36 cellular contexts compared by ENCODE assay signal in the genomic region with DNA sequence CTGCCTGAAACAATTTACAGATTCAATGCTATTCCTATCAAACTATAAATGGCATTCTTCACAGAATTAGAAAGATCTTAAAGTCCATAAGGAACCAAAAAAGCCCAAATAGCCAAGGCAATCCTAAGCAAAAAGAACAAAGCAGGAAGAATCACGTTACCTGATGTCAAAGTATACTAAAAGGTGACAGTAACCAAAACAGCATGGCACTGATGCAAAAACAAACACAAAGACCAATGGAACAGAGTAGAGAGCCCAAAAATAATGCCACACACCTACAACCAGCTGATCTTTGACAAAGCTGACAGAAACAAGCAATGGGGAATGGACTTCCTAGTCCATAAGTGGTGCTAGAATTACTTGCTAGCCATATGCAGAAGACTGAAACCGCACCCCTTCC.
"Had no signal": no experiment of that assay in that cellular context is flagged by ENCODE, and none has a peak within 500 bp of the region (broad histone marks: within the 10 kb centered on the region; RNA-seq: fewer than 3 reads in every experiment).

No MANE protein-coding gene starts in this region.

- ATAC-seq: activated CD8-positive, alpha-beta T cell treated with anti-CD3 and anti-CD28 coated beads for 36 hours; activated naive CD4-positive, alpha-beta T cell treated with anti-CD3 and anti-CD28 coated beads, Interleukin-2, amount 50 U/mL, for 72 hours; activated T-cell treated with anti-CD3 and anti-CD28 coated beads, Interleukin-2, amount 50 U/mL, for 4 hours; activated T-cell treated with anti-CD3 and anti-CD28 coated beads, Interleukin-2, amount 50 U/mL, for 72 hours; activated T-helper 17 cell treated with anti-CD3 and anti-CD28 coated beads, Interleukin-2, amount 50 U/mL, for 72 hours; body of pancreas; T-cell had no signal

- H3K4me1 ChIP-seq: breast epithelium had no signal

- H3K9me3 Mint-ChIP-seq: activated CD4-positive, alpha-beta T cell treated with anti-CD3 and anti-CD28 coated beads, Interleukin-2, amount 10 ng/mL, durations not matched to agents 24 days and 14 days had no signal

- FAIRE-seq: astrocyte, TTC549 had no signal

- H3K4me3 Mint-ChIP-seq: activated B cell treated with CpG ODN at 0.5 μM for 24 hours; activated CD4-positive, alpha-beta memory T cell treated with anti-CD3 and anti-CD28 coated beads for 36 hours; activated CD4-positive, alpha-beta T cell treated with anti-CD3 and anti-CD28 coated beads, Interleukin-2, amount 10 ng/mL, durations not matched to agents 24 days and 14 days; activated CD8-positive, alpha-beta T cell treated with anti-CD3 and anti-CD28 coated beads for 36 hours; activated naive CD4-positive, alpha-beta T cell treated with anti-CD3 and anti-CD28 coated beads for 36 hours; activated naive CD8-positive, alpha-beta T cell treated with anti-CD3 and anti-CD28 coated beads for 36 hours; activated T-cell treated with anti-CD3 and anti-CD28 coated beads, Interleukin-2, amount 50 U/mL, for 4 hours; activated T-cell treated with anti-CD3 and anti-CD28 coated beads, Interleukin-2, amount 50 U/mL, for 72 hours; activated T-helper 1 cell treated with anti-CD3 and anti-CD28 coated beads, Interleukin-12 subunit alpha, Interleukin-12 subunit beta, Interleukin-2, Interleukin-4 antibody, amounts not matched to agents 30 ng/mL and 10 ng/mL and 1 ng/mL, durations not matched to agents 14 hours and 24 hours and 36 hours; activated T-helper 17 cell treated with anti-CD3 and anti-CD28 coated beads, Interleukin-2, amount 50 U/mL, for 72 hours; T-cell; T-helper 2 cell treated with Interferon-gamma antibody and Interleukin-4, amounts not matched to agents 5 μg/mL and 100 μg/mL, for 36 hours had no signal

- H3K36me3 ChIP-seq: adrenal gland, brain microvascular endothelial cell, breast epithelium had no signal

- H3K27ac Mint-ChIP-seq: activated B cell treated with CpG ODN at 0.5 μM for 24 hours; activated CD4-positive, alpha-beta memory T cell treated with anti-CD3 and anti-CD28 coated beads for 36 hours; activated CD4-positive, alpha-beta T cell treated with anti-CD3 and anti-CD28 coated beads, Interleukin-2, amount 10 ng/mL, durations not matched to agents 24 days and 14 days; activated CD8-positive, alpha-beta T cell treated with anti-CD3 and anti-CD28 coated beads for 36 hours; activated naive CD4-positive, alpha-beta T cell treated with anti-CD3 and anti-CD28 coated beads for 36 hours; activated naive CD8-positive, alpha-beta T cell treated with anti-CD3 and anti-CD28 coated beads for 36 hours; activated T-cell treated with anti-CD3 and anti-CD28 coated beads, Interleukin-2, amount 50 U/mL, for 72 hours; activated T-helper 1 cell treated with anti-CD3 and anti-CD28 coated beads, Interleukin-12 subunit alpha, Interleukin-12 subunit beta, Interleukin-2, Interleukin-4 antibody, amounts not matched to agents 30 ng/mL and 10 ng/mL and 1 ng/mL, durations not matched to agents 14 hours and 24 hours and 36 hours; activated T-helper 17 cell treated with anti-CD3 and anti-CD28 coated beads, Interleukin-2, amount 50 U/mL, for 72 hours; T-cell; T-helper 2 cell treated with Interferon-gamma antibody and Interleukin-4, amounts not matched to agents 5 μg/mL and 100 μg/mL, for 36 hours had no signal

- H3K27ac ChIP-seq: adrenal gland, body of pancreas, brain microvascular endothelial cell, breast epithelium, VCaP had no signal

- H3K27me3 Mint-ChIP-seq: activated B cell treated with CpG ODN at 0.5 μM for 24 hours; activated CD4-positive, alpha-beta memory T cell treated with anti-CD3 and anti-CD28 coated beads for 36 hours; activated CD4-positive, alpha-beta T cell treated with anti-CD3 and anti-CD28 coated beads, Interleukin-2, amount 10 ng/mL, durations not matched to agents 24 days and 14 days; activated CD8-positive, alpha-beta T cell treated with anti-CD3 and anti-CD28 coated beads for 36 hours; activated naive CD8-positive, alpha-beta T cell treated with anti-CD3 and anti-CD28 coated beads for 36 hours; activated T-helper 17 cell treated with anti-CD3 and anti-CD28 coated beads, Interleukin-2, amount 50 U/mL, for 72 hours; T-cell had no signal

- H3K4me3 ChIP-seq: adrenal gland, body of pancreas, breast epithelium had no signal

- DNase-seq: activated B cell treated with CpG ODN at 0.5 μM for 24 hours; activated CD4-positive, alpha-beta memory T cell treated with anti-CD3 and anti-CD28 coated beads for 36 hours; activated CD4-positive, alpha-beta T cell treated with anti-CD3 and anti-CD28 coated beads for 4 hours; activated CD4-positive, alpha-beta T cell treated with anti-CD3 and anti-CD28 coated beads, Interleukin-2, amount 10 ng/mL, durations not matched to agents 24 days and 14 days; activated CD4-positive, alpha-beta T cell treated with anti-CD3 and anti-CD28 coated beads, Interleukin-2, amount 50 U/mL, for 1 hour; activated CD4-positive, alpha-beta T cell treated with anti-CD3 and anti-CD28 coated beads, Interleukin-2, amount 50 U/mL, for 4 hours; activated CD4-positive, CD25-positive, alpha-beta regulatory T cell treated with anti-CD3 and anti-CD28 coated beads, Interleukin-2, amount 50 U/mL, for 72 hours; activated CD8-positive, alpha-beta memory T cell treated with anti-CD3 and anti-CD28 coated beads, Interleukin-2, amount 50 U/mL, for 4 hours; activated CD8-positive, alpha-beta T cell treated with anti-CD3 and anti-CD28 coated beads for 36 hours; activated effector memory CD4-positive, alpha-beta T cell treated with anti-CD3 and anti-CD28 coated beads, Interleukin-2, amount 50 U/mL, for 16 hours; activated gamma-delta T cell treated with Interleukin-2 at 50 U/mL for 16 hours; activated naive CD4-positive, alpha-beta T cell; activated naive CD4-positive, alpha-beta T cell treated with anti-CD3 and anti-CD28 coated beads for 36 hours; activated naive CD4-positive, alpha-beta T cell treated with anti-CD3 and anti-CD28 coated beads, Interleukin-2, amount 50 U/mL, for 16 hours; activated naive CD8-positive, alpha-beta T cell treated with anti-CD3 and anti-CD28 coated beads for 36 hours; activated T-cell treated with anti-CD3 and anti-CD28 coated beads for 4 hours; activated T-cell treated with anti-CD3 and anti-CD28 coated beads, Interleukin-2, amount 50 U/mL, for 1 hour; activated T-cell treated with anti-CD3 and anti-CD28 coated beads, Interleukin-2, amount 50 U/mL, for 4 hours; activated T-cell treated with anti-CD3 and anti-CD28 coated beads, Interleukin-2, amount 50 U/mL, for 72 hours; adrenal gland; amniotic stem cell; aorta; body of pancreas; brain microvascular endothelial cell; central memory CD4-positive, alpha-beta T cell; T-cell; T-helper 2 cell; T-helper 9 cell had no signal
